In genomic region chr13:44713793-44714469, GRCh38 we compare ENCODE assay signal across 12 cellular contexts.
DNase-seq lines count a peak whose midpoint lies in the region; ATAC-seq and TF ChIP-seq lines count a peak whose summit lies in the region.
"Had no signal": no experiment of that assay in that cellular context is flagged by ENCODE, and none has a peak within 500 bp of the region (broad histone marks: within the 10 kb centered on the region; RNA-seq: fewer than 3 reads in every experiment).

No MANE protein-coding gene starts in this region.

- 13 to 25% methylated on average over 3 of the region's 3 CpGs for WGBS in aorta, 2 donors
- WGBS in testis, 2 donors: 55% methylated on average over 3 of the region's 3 CpGs

- H3K9me3 ChIP-seq in aorta (ENCODE audit: control insufficient read depth, low read length) (no peaks in the 10 kb centered on the region), testis (no peaks in the 10 kb centered on the region)
- H3K9me3 ChIP-seq: uterus had no signal

- DNase-seq in left cardiac atrium (no peak), Right ventricle myocardium superior (no peak), astrocyte of the spinal cord (ENCODE audit: low read depth, low spot score) (peak; percentile 96), iris pigment epithelial cell (ENCODE audit: low read depth) (peak; percentile 97), aorta (peak in 1 of 2 donors; percentile 70), NCI-H187 treated with DMSO at 0.1 percent for 48 hours (lab: John Stamatoyannopoulos, UW) (no peak), testis (no peak)
- DNase-seq in activated CD4-positive, alpha-beta T cell treated with anti-CD3 and anti-CD28 coated beads, Interleukin-2, amount 10 ng/mL, durations not matched to agents 24 days and 14 days: no peak
- DNase-seq: AML-193, T-helper 9 cell, uterus had no signal

- H3K36me3 ChIP-seq in aorta (ENCODE audit: control insufficient read depth in 1 of 2, insufficient read depth in 2 of 2, low read length in 1 of 2) (no peaks in the 10 kb centered on the region), testis (ENCODE audit: low read depth, missing control alignments) (no peaks in the 10 kb centered on the region)
- H3K36me3 ChIP-seq: uterus had no signal

- H3K4me3 Mint-ChIP-seq in activated CD4-positive, alpha-beta T cell treated with anti-CD3 and anti-CD28 coated beads, Interleukin-2, amount 10 ng/mL, durations not matched to agents 24 days and 14 days: no peak overlapping the region
- H3K4me3 Mint-ChIP-seq: activated naive CD8-positive, alpha-beta T cell had no signal

- H3K4me1 ChIP-seq in aorta (ENCODE audit: control insufficient read depth in 1 of 2, insufficient read depth in 2 of 2, low read length in 2 of 2): peaks cover 4 to 17% of the 10 kb centered on the region in 2 donors
- H3K4me1 ChIP-seq in testis: peaks cover 10% of the 10 kb centered on the region
- H3K4me1 ChIP-seq: uterus had no signal

- H3K4me3 ChIP-seq in astrocyte of the spinal cord (ENCODE audit: low read depth, low read length) (no peak overlapping the region), aorta (ENCODE audit: low read length in 2 of 2) (no peak overlapping the region), testis (no peak overlapping the region)
- H3K4me3 ChIP-seq: uterus had no signal

- no peak overlapping the region for H3K27ac Mint-ChIP-seq in activated CD4-positive, alpha-beta T cell treated with anti-CD3 and anti-CD28 coated beads, Interleukin-2, amount 10 ng/mL, durations not matched to agents 24 days and 14 days
- H3K27ac Mint-ChIP-seq: activated naive CD8-positive, alpha-beta T cell had no signal

- H3K4me1 Mint-ChIP-seq in activated CD4-positive, alpha-beta T cell treated with anti-CD3 and anti-CD28 coated beads, Interleukin-2, amount 10 ng/mL, durations not matched to agents 24 days and 14 days: peaks cover 11% of the 10 kb centered on the region

- intact Hi-C loops in left cardiac atrium (cut with DNase I) (no loop called here), Right ventricle myocardium superior (cut with DNase I) (no loop called here), aorta (cut with DNase I) (loop anchor here (2.0 to 5.0 kb wide), 3 partner anchors 137 to 209 kb away; partner anchors contain the start of gene TSC22D1 (in 2 of the 2)), testis (cut with DNase I; ENCODE audit: low total_unique reads) (no loop called here)
- intact Hi-C loops in activated CD4-positive, alpha-beta T cell treated with anti-CD3 and anti-CD28 coated beads, Interleukin-2, amount 10 ng/mL, durations not matched to agents 24 days and 14 days (cut with micrococcal nuclease): no loop called here

- in situ Hi-C loops in astrocyte of the spinal cord (cut with HindIII; ENCODE audit: low sequenced_read_pairs): no loop called here

- H3K27ac ChIP-seq in aorta (ENCODE audit: low read depth in 1 of 2, low read length in 2 of 2): peak overlapping the region; percentile 93 to 100
- H3K27ac ChIP-seq in testis: no peak overlapping the region
- H3K27ac ChIP-seq: uterus had no signal

- no peaks in the 10 kb centered on the region for H3K9me3 Mint-ChIP-seq in activated CD4-positive, alpha-beta T cell treated with anti-CD3 and anti-CD28 coated beads, Interleukin-2, amount 10 ng/mL, durations not matched to agents 24 days and 14 days

- no peak for TF ChIP-seq CTCF in astrocyte of the spinal cord (IDR thresholded peaks at IDR 0.05; ENCODE audit: low read depth, low read length)
- TF ChIP-seq CTCF in testis (IDR thresholded peaks at IDR 0.05): no peak

- H3K27me3 Mint-ChIP-seq in activated CD4-positive, alpha-beta T cell treated with anti-CD3 and anti-CD28 coated beads, Interleukin-2, amount 10 ng/mL, durations not matched to agents 24 days and 14 days: peaks cover 9% of the 10 kb centered on the region
- H3K27me3 Mint-ChIP-seq: activated naive CD8-positive, alpha-beta T cell had no signal

- H3K36me3 Mint-ChIP-seq in activated CD4-positive, alpha-beta T cell treated with anti-CD3 and anti-CD28 coated beads, Interleukin-2, amount 10 ng/mL, durations not matched to agents 24 days and 14 days (ENCODE audit: low read depth): no peaks in the 10 kb centered on the region
- H3K36me3 Mint-ChIP-seq: activated naive CD8-positive, alpha-beta T cell had no signal

- no peak for TF ChIP-seq POLR2A in testis (IDR thresholded peaks at IDR 0.05)

- ATAC-seq in left cardiac atrium (peak; percentile 73 to 89), Right ventricle myocardium superior (ENCODE audit: poor library complexity) (no peak), aorta (ENCODE audit: low FRiP score) (peak; percentile 69)

- H3K27me3 ChIP-seq in aorta (ENCODE audit: control insufficient read depth in 1 of 2, insufficient read depth in 2 of 2, low read length in 1 of 2) (no peaks in the 10 kb centered on the region), testis (no peaks in the 10 kb centered on the region)
- H3K27me3 ChIP-seq: uterus had no signal

Comparison
In these comparisons a context has a peak if more than half of its experiments do, and no peak if none do; other contexts are left out.
1. DNase-seq: peak in astrocyte of the spinal cord (single experiment) and iris pigment epithelial cell (single experiment); none in left cardiac atrium (single experiment), Right ventricle myocardium superior (single experiment), activated CD4-positive, alpha-beta T cell treated with anti-CD3 and anti-CD28 coated beads, Interleukin-2, amount 10 ng/mL, durations not matched to agents 24 days and 14 days (single experiment), NCI-H187 treated with DMSO at 0.1 percent for 48 hours (single experiment) and testis (single experiment).
2. H3K27ac ChIP-seq: peak in aorta (2 of 2); none in testis (0 of 2).
3. intact Hi-C loops: an anchor here in aorta (2.0 to 5.0 kb wide); none called in left cardiac atrium, Right ventricle myocardium superior, activated CD4-positive, alpha-beta T cell treated with anti-CD3 and anti-CD28 coated beads, Interleukin-2, amount 10 ng/mL, durations not matched to agents 24 days and 14 days and testis.